ENCODE assay signal across 8 cellular contexts in genomic region chr1:109113787-109114568, GRCh38. TPM values are rescaled to one million over a fixed set of nuclear protein-coding genes. Genes with fewer than 3 reads are reported as not detected.
DNase-seq lines count a peak whose midpoint lies in the region; ATAC-seq and TF ChIP-seq lines count a peak whose summit lies in the region.

Gene ELAPOR1 (plus strand): TSS chr1:109114115. CDS start chr1:109114184, 69 bp downstream.

- peaks cover 15 to 38% (median 25%) of the 10 kb centered on the region in 4 donors for H3K4me1 Mint-ChIP-seq in CD4-positive, CD25-positive, alpha-beta regulatory T cell
- H3K4me1 Mint-ChIP-seq in activated CD8-positive, alpha-beta T cell treated with anti-CD3 and anti-CD28 coated beads, Interleukin-2, amount 10 ng/mL, durations not matched to agents 7 days and 5 days (ENCODE audit: low read depth): peaks cover 33% of the 10 kb centered on the region
- H3K4me1 Mint-ChIP-seq in mesothelial cell of epicardium: peaks cover 13% of the 10 kb centered on the region

- H3K36me3 Mint-ChIP-seq in CD4-positive, CD25-positive, alpha-beta regulatory T cell: peaks cover 4% of the 10 kb centered on the region
- H3K36me3 Mint-ChIP-seq in activated CD8-positive, alpha-beta T cell treated with anti-CD3 and anti-CD28 coated beads, Interleukin-2, amount 10 ng/mL, durations not matched to agents 7 days and 5 days (ENCODE audit: low read depth): no peaks in the 10 kb centered on the region
- H3K36me3 Mint-ChIP-seq in mesothelial cell of epicardium: no peaks in the 10 kb centered on the region

- peaks cover 2% of the 10 kb centered on the region for H3K27me3 ChIP-seq in CD4-positive, CD25-positive, alpha-beta regulatory T cell (ENCODE audit: control insufficient read depth, insufficient read depth, low read length)

- peak within 1 kb of the TSS; percentile 86 to 98 (median 92) for H3K4me3 Mint-ChIP-seq in CD4-positive, CD25-positive, alpha-beta regulatory T cell
- peak within 1 kb of the TSS; percentile 77 for H3K4me3 Mint-ChIP-seq in activated CD8-positive, alpha-beta T cell treated with anti-CD3 and anti-CD28 coated beads, Interleukin-2, amount 10 ng/mL, durations not matched to agents 7 days and 5 days
- H3K4me3 Mint-ChIP-seq in mesothelial cell of epicardium: peak within 1 kb of the TSS; percentile 61

- POLR2A ChIA-PET in activated CD8-positive, alpha-beta T cell treated with anti-CD3 and anti-CD28 coated beads, Interleukin-2, amount 10 ng/mL, durations not matched to agents 7 days and 5 days (lab: Charles Lee): interaction anchor here (7.2 kb wide), 1 partner anchor 14 kb away, joined by 50 read pairs; no protein-coding TSS in a partner anchor

- CTCF ChIA-PET in activated CD8-positive, alpha-beta T cell treated with anti-CD3 and anti-CD28 coated beads, Interleukin-2, amount 10 ng/mL, durations not matched to agents 7 days and 5 days (lab: Charles Lee): interaction anchor here (0.7 to 4.6 kb wide), 7 partner anchors 14 to 286 kb away, joined by 3 to 30 read pairs (median 3); no protein-coding TSS in a partner anchor

- H3K27me3 Mint-ChIP-seq in CD4-positive, CD25-positive, alpha-beta regulatory T cell: peaks cover 14% of the 10 kb centered on the region
- peaks cover 20% of the 10 kb centered on the region for H3K27me3 Mint-ChIP-seq in activated CD8-positive, alpha-beta T cell treated with anti-CD3 and anti-CD28 coated beads, Interleukin-2, amount 10 ng/mL, durations not matched to agents 7 days and 5 days (ENCODE audit: low read depth)
- peaks cover 91% of the 10 kb centered on the region for H3K27me3 Mint-ChIP-seq in mesothelial cell of epicardium (ENCODE audit: low read depth)

- peak; percentile 93 to 95 for ATAC-seq in CD4-positive, CD25-positive, alpha-beta regulatory T cell (ENCODE audit: low read depth in 2 of 2)
- ATAC-seq in GM21723 (IDR thresholded peaks at IDR 0.05; ENCODE audit: unreplicated experiment) (peak; percentile 52), GM21526 (IDR thresholded peaks at IDR 0.05; ENCODE audit: low FRiP score, unreplicated experiment) (no peak)
- ATAC-seq in activated CD8-positive, alpha-beta T cell treated with anti-CD3 and anti-CD28 coated beads, Interleukin-2, amount 10 ng/mL, durations not matched to agents 7 days and 5 days: peak; percentile 90

- peaks cover 28% of the 10 kb centered on the region for H3K4me1 ChIP-seq in CD4-positive, CD25-positive, alpha-beta regulatory T cell (ENCODE audit: control insufficient read depth, insufficient read depth, low read length, poor library complexity, severe bottlenecking)

- H3K4me3 ChIP-seq in CD4-positive, CD25-positive, alpha-beta regulatory T cell (ENCODE audit: low read depth, low read length): peak within 1 kb of the TSS; percentile 71

- H3K36me3 ChIP-seq in CD4-positive, CD25-positive, alpha-beta regulatory T cell (ENCODE audit: control insufficient read depth, insufficient read depth, low read length): no peaks in the 10 kb centered on the region

- peak within 1 kb of the TSS; percentile 67 for H3K27ac ChIP-seq in CD4-positive, CD25-positive, alpha-beta regulatory T cell (ENCODE audit: insufficient read depth, low read length, poor library complexity, severe bottlenecking)

- peak; percentile 90 to 94 (median 90) for DNase-seq in CD4-positive, CD25-positive, alpha-beta regulatory T cell
- DNase-seq in NCI-H2107 (lab: John Stamatoyannopoulos, UW): peak; percentile 50
- DNase-seq in activated CD8-positive, alpha-beta T cell treated with anti-CD3 and anti-CD28 coated beads, Interleukin-2, amount 10 ng/mL, durations not matched to agents 7 days and 5 days: peak; percentile 92
- DNase-seq in ecto neural progenitor cell (ENCODE audit: low spot score): peak; percentile 68
- peak in 1 of 2 experiments; percentile 39 for DNase-seq in mesothelial cell of epicardium (ENCODE audit: low spot score in 2 of 2, unreplicated experiment in 2 of 2)
- DNase-seq in stimulated activated CD8-positive, alpha-beta memory T cell treated with anti-CD3 and anti-CD28 coated beads, Interleukin-15, amount 100 ng/mL, for 1 hour (ENCODE audit: low read depth): peak; percentile 71

- H3K9me3 ChIP-seq in CD4-positive, CD25-positive, alpha-beta regulatory T cell (ENCODE audit: control insufficient read depth in 2 of 2, low read length in 2 of 2): no peaks in the 10 kb centered on the region

- TF ChIP-seq CTCF in mesothelial cell of epicardium (IDR thresholded peaks at IDR 0.05; ENCODE audit: unreplicated experiment): no peak

- H3K9me3 Mint-ChIP-seq in CD4-positive, CD25-positive, alpha-beta regulatory T cell: peaks cover 0 to 2% (median 0%) of the 10 kb centered on the region in 7 donors
- no peaks in the 10 kb centered on the region for H3K9me3 Mint-ChIP-seq in activated CD8-positive, alpha-beta T cell treated with anti-CD3 and anti-CD28 coated beads, Interleukin-2, amount 10 ng/mL, durations not matched to agents 7 days and 5 days (ENCODE audit: insufficient read depth)
- H3K9me3 Mint-ChIP-seq in mesothelial cell of epicardium: no peaks in the 10 kb centered on the region

- peak within 1 kb of the TSS; percentile 94 to 97 (median 95) for H3K27ac Mint-ChIP-seq in CD4-positive, CD25-positive, alpha-beta regulatory T cell
- H3K27ac Mint-ChIP-seq in activated CD8-positive, alpha-beta T cell treated with anti-CD3 and anti-CD28 coated beads, Interleukin-2, amount 10 ng/mL, durations not matched to agents 7 days and 5 days: peak within 1 kb of the TSS; percentile 58
- no peak within 1 kb of the TSS for H3K27ac Mint-ChIP-seq in mesothelial cell of epicardium

RNA-seq across cellular contexts. Expression of gene ELAPOR1, which starts in this region (rescaled TPM):
- total RNA-seq in CD4-positive, CD25-positive, alpha-beta regulatory T cell: 19.5 TPM
- 10 to 100 TPM in 3 of 4 donors, 1 to 10 TPM in 1; 9.8 to 17.9 (median 15.6) TPM for polyA plus RNA-seq in CD4-positive, CD25-positive, alpha-beta regulatory T cell
- total RNA-seq in activated CD8-positive, alpha-beta T cell treated with anti-CD3 and anti-CD28 coated beads, Interleukin-2, amount 10 ng/mL, durations not matched to agents 7 days and 5 days: 1 to 10 TPM; 1.9 to 2.8 TPM
- 0.34 to 0.86 TPM (median 0.80 TPM) in 3 replicates for total RNA-seq in mesothelial cell of epicardium
